ENCODE assay signal across 7 cellular contexts in the genomic region with DNA sequence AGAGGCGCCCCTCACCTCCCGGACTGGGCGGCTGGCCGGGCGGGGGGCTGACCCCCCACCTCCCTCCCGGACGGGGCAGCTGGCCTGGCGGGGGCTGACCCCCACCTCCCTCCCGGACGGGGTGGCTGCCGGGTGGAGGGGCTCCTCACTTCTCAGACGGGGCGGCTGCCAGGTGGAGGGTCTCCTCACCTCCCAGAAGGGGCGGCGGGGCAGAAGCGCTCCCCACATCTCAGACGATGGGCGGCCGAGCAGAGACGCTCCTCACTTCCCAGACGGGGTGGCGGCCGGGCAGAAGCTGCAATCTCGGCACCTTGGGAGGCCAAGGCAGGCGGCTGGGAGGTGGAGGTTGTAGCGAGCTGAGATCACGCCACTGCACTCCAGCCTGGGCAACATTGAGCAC. TPM values are rescaled to one million over a fixed set of nuclear protein-coding genes. Genes with fewer than 3 reads are reported as not detected.
"Had no signal": no experiment of that assay in that cellular context is flagged by ENCODE, and none has a peak within 500 bp of the region (broad histone marks: within the 10 kb centered on the region; RNA-seq: fewer than 3 reads in every experiment).

No MANE protein-coding gene starts in this region.

RNA-seq across cellular contexts. Expression of gene PRAMEF33, which starts 4.6 kb away (rescaled TPM):
- total RNA-seq: GM23248, GM23338, H1, H4, H7, H9, HFFc6 had no signal
- polyA plus RNA-seq: GM23248, GM23338, H1 had no signal

RNA-seq across cellular contexts. Expression of gene PRAMEF8, which starts 13.8 kb away (rescaled TPM):
- total RNA-seq: GM23248, GM23338, H1, H4, H7, H9, HFFc6 had no signal
- polyA plus RNA-seq: GM23248, GM23338, H1 had no signal

RNA-seq across cellular contexts. Expression of gene PRAMEF15, which starts 16.7 kb away (rescaled TPM):
- total RNA-seq: GM23248, GM23338, H1, H4, H7, H9, HFFc6 had no signal
- polyA plus RNA-seq: GM23248, GM23338, H1 had no signal

RNA-seq across cellular contexts. Expression of gene PRAMEF5, which starts 44.7 kb away (rescaled TPM):
- total RNA-seq: GM23248, GM23338, H1, H4, H7, H9, HFFc6 had no signal
- polyA plus RNA-seq: GM23248, GM23338, H1 had no signal

RNA-seq across cellular contexts. Expression of gene PRAMEF14, which starts 48.2 kb away (rescaled TPM):
- total RNA-seq: GM23248, GM23338, H1, H4, H7, H9, HFFc6 had no signal
- polyA plus RNA-seq: GM23248, GM23338, H1 had no signal
